8 cellular contexts compared by ENCODE assay signal in genomic region chr18:32470136-32470712, GRCh38. TPM values are rescaled to one million over a fixed set of nuclear protein-coding genes. Genes with fewer than 3 reads are reported as not detected.
DNase-seq lines count a peak whose midpoint lies in the region; ATAC-seq, FAIRE-seq and TF ChIP-seq lines count a peak whose summit lies in the region.

No MANE protein-coding gene starts in this region.

- H2BK5ac ChIP-seq in mesendoderm (ENCODE audit: low read length), result no peak overlapping the region

- H3K4me2 ChIP-seq in mesendoderm (ENCODE audit: low read length), result peak overlapping the region; percentile 58

- H3K4ac ChIP-seq in mesendoderm (ENCODE audit: low read depth, low read length), result peak overlapping the region; percentile 2

- H3K36me3 Mint-ChIP-seq in effector memory CD8-positive, alpha-beta T cell (ENCODE audit: insufficient read depth), result no peaks in the 10 kb centered on the region

- H3K4me1 ChIP-seq in mesendoderm (ENCODE audit: control insufficient read depth, low read depth, low read length), result peaks cover 13% of the 10 kb centered on the region

- ATAC-seq in SK-N-SH treated with all-trans-retinoic acid at 6 μM for 48 hours, result peak; percentile 27
- ATAC-seq in effector memory CD8-positive, alpha-beta T cell (replicated peaks), result no peak

- H3K4me3 Mint-ChIP-seq in effector memory CD8-positive, alpha-beta T cell, result peak overlapping the region; percentile 80 to 83

- H3K79me2 ChIP-seq in mesendoderm (ENCODE audit: control insufficient read depth, insufficient read depth, low read length), result peaks cover 11% of the 10 kb centered on the region

- peak overlapping the region; percentile 56 for H3K18ac ChIP-seq in mesendoderm (ENCODE audit: low read length)

- peak overlapping the region; percentile 85 for H3K9ac ChIP-seq in mesendoderm (ENCODE audit: low read length)

- no peak overlapping the region for H4K5ac ChIP-seq in mesendoderm (ENCODE audit: low read length)

- H4K8ac ChIP-seq in mesendoderm (ENCODE audit: low read depth, low read length), result peak overlapping the region; percentile 84

- peaks cover 25 to 48% of the 10 kb centered on the region in 2 donors for H3K27me3 Mint-ChIP-seq in effector memory CD8-positive, alpha-beta T cell

- in situ Hi-C loops in Caki2 (cut with HindIII; ENCODE audit: low pct_unique_long_range_greater_than_20kb, low sequenced_read_pairs), result no loop called here

- no peak overlapping the region for H2BK15ac ChIP-seq in mesendoderm (replicated peaks; ENCODE audit: low read depth)

- H3K79me1 ChIP-seq in mesendoderm (ENCODE audit: low read length), result peaks cover 7% of the 10 kb centered on the region

- FAIRE-seq in urothelium cell line (lab: Jason Lieb, UNC), result no peak

- H3K27me3 ChIP-seq in H7 (ENCODE audit: control insufficient read depth, insufficient read depth, low read length) (peaks cover 8% of the 10 kb centered on the region), mesendoderm (ENCODE audit: insufficient read depth, low read length, poor library complexity) (no peaks in the 10 kb centered on the region)

- H2BK120ac ChIP-seq in mesendoderm (ENCODE audit: low read depth, low read length), result peak overlapping the region; percentile 47

- DNase-seq in Caki2 (ENCODE audit: low read depth) (peak; percentile 37), H7 (no peak), mesendoderm (peak; percentile 40), urothelium cell line (ENCODE audit: low spot score) (peak; percentile 27), cerebellar nuclear complex (lab: John Stamatoyannopoulos, UW) (no peak), CD1c-positive myeloid dendritic cell (ENCODE audit: extremely low spot score) (no peak)
- no peak for DNase-seq in effector memory CD8-positive, alpha-beta T cell

- no peak overlapping the region for H3K27ac Mint-ChIP-seq in effector memory CD8-positive, alpha-beta T cell

- H3K36me3 ChIP-seq in H7 (replicated peaks; ENCODE audit: control insufficient read depth, insufficient read depth, low read length), result no peaks in the 10 kb centered on the region
- H3K36me3 ChIP-seq in mesendoderm (ENCODE audit: control insufficient read depth, insufficient read depth, low read length), result no peaks in the 10 kb centered on the region

- no CpG with 5 or more reads among the region's 81 CpGs for WGBS in mesendoderm (ENCODE audit: extremely low coverage, insufficient coverage, low lambda C conversion rate)

- H3K23ac ChIP-seq in mesendoderm (ENCODE audit: low read length), result no peak overlapping the region

- H3K4me3 ChIP-seq in H7 (ENCODE audit: insufficient read depth, low read depth, low read length) (peak overlapping the region; percentile 71), mesendoderm (ENCODE audit: low read length) (peak overlapping the region; percentile 22)

- H3K56ac ChIP-seq in mesendoderm (ENCODE audit: low read length), result peak overlapping the region; percentile 91

- H3K4me1 Mint-ChIP-seq in effector memory CD8-positive, alpha-beta T cell (ENCODE audit: low read depth in 2 of 2), result peaks cover 19 to 21% of the 10 kb centered on the region in 2 donors

- peak overlapping the region; percentile 96 for H3K27ac ChIP-seq in mesendoderm (ENCODE audit: low read depth, low read length)

- H2AK5ac ChIP-seq in mesendoderm (ENCODE audit: low read length), result no peak overlapping the region

- H3K9me3 Mint-ChIP-seq in effector memory CD8-positive, alpha-beta T cell, result no peaks in the 10 kb centered on the region

TF ChIP-seq in SK-N-SH treated with all-trans-retinoic acid at 6 μM for 48 hours, 23 proteins besides CTCF, POLR2A, EP300 and RAD21:
- TF ChIP-seq ZNF70 (CRISPR knock-in tag; IDR thresholded peaks at IDR 0.05) (no peak), RARB (CRISPR knock-in tag; IDR thresholded peaks at IDR 0.05) (no peak), GLIS3 (CRISPR knock-in tag; IDR thresholded peaks at IDR 0.05) (no peak), OSR1 (CRISPR knock-in tag; IDR thresholded peaks at IDR 0.05) (no peak), ZC3H10 (CRISPR knock-in tag; IDR thresholded peaks at IDR 0.05) (no peak), ZFP3 (CRISPR knock-in tag; IDR thresholded peaks at IDR 0.05) (no peak), SNAI2 (CRISPR knock-in tag; IDR thresholded peaks at IDR 0.05) (no peak), ISL1 (CRISPR knock-in tag; IDR thresholded peaks at IDR 0.05) (no peak), ESRRG (CRISPR knock-in tag; IDR thresholded peaks at IDR 0.05) (no peak), BACH2 (CRISPR knock-in tag; IDR thresholded peaks at IDR 0.05; ENCODE audit: borderline replicate concordance) (no peak), TOX (CRISPR knock-in tag; IDR thresholded peaks at IDR 0.05; ENCODE audit: borderline replicate concordance) (no peak)
- TF ChIP-seq, protein P1, sequence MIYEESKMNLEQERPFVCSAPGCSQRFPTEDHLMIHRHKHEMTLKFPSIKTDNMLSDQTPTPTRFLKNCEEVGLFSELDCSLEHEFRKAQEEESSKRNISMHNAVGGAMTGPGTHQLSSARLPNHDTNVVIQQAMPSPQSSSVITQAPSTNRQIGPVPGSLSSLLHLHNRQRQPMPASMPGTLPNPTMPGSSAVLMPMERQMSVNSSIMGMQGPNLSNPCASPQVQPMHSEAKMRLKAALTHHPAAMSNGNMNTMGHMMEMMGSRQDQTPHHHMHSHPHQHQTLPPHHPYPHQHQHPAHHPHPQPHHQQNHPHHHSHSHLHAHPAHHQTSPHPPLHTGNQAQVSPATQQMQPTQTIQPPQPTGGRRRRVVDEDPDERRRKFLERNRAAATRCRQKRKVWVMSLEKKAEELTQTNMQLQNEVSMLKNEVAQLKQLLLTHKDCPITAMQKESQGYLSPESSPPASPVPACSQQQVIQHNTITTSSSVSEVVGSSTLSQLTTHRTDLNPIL (CRISPR knock-in tag; IDR thresholded peaks at IDR 0.05; ENCODE audit: low read depth), result no peak
- TF ChIP-seq, protein P2, sequence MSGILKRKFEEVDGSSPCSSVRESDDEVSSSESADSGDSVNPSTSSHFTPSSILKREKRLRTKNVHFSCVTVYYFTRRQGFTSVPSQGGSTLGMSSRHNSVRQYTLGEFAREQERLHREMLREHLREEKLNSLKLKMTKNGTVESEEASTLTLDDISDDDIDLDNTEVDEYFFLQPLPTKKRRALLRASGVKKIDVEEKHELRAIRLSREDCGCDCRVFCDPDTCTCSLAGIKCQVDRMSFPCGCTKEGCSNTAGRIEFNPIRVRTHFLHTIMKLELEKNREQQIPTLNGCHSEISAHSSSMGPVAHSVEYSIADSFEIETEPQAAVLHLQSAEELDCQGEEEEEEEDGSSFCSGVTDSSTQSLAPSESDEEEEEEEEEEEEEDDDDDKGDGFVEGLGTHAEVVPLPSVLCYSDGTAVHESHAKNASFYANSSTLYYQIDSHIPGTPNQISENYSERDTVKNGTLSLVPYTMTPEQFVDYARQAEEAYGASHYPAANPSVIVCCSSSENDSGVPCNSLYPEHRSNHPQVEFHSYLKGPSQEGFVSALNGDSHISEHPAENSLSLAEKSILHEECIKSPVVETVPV (CRISPR knock-in tag; IDR thresholded peaks at IDR 0.05), result no peak

RNA-seq across cellular contexts. Expression of gene GAREM1, which starts 0.5 kb away (rescaled TPM):
- total RNA-seq in Caki2 (2014; rRNA removed; shearing (Covaris generic); ENCODE audit: low replicate concordance), result 0.41 and 2.0 TPM in 2 replicates
- 4.9 and 6.5 TPM in 2 replicates for total RNA-seq in H7 (2014; rRNA removed; shearing (Covaris generic))
- polyA plus RNA-seq in mesendoderm (2013, experiment 1 of 2), result 8.9 TPM
- 7.5 TPM for polyA plus RNA-seq in mesendoderm (2013, experiment 2 of 2)

Comparison
In these comparisons a context has a peak if more than half of its experiments do, and no peak if none do; other contexts are left out.
1. DNase-seq: peak in Caki2 (single experiment), mesendoderm (single experiment) and urothelium cell line (single experiment); none in H7 (single experiment), effector memory CD8-positive, alpha-beta T cell (0 of 3), cerebellar nuclear complex (0 of 2) and CD1c-positive myeloid dendritic cell (single experiment).